1 cellular context compared by ENCODE assay signal in genomic region chr2:25119263-25119662, GRCh38.
TF ChIP-seq lines count a peak whose summit lies in the region.

No MANE protein-coding gene starts in this region.

TF ChIP-seq in HepG2, 621 proteins besides CTCF, POLR2A, EP300 and RAD21 (continued from another document):
- TF ChIP-seq STAG1 (CRISPR knock-in tag; IDR thresholded peaks at IDR 0.05) (no peak), YEATS4 (CRISPR knock-in tag; IDR thresholded peaks at IDR 0.05; ENCODE audit: borderline replicate concordance) (no peak), THAP9 (CRISPR knock-in tag; IDR thresholded peaks at IDR 0.05; ENCODE audit: borderline replicate concordance) (no peak), ATF4 (CRISPR knock-in tag; IDR thresholded peaks at IDR 0.05) (no peak), ZNF781 (CRISPR knock-in tag; IDR thresholded peaks at IDR 0.05; ENCODE audit: borderline replicate concordance, not compliant biosample characterization) (no peak), DR1 (CRISPR knock-in tag; IDR thresholded peaks at IDR 0.05) (no peak), ZMYM4 (CRISPR knock-in tag; IDR thresholded peaks at IDR 0.05) (no peak), RARA (CRISPR knock-in tag; IDR thresholded peaks at IDR 0.05) (no peak), ATF7 (IDR thresholded peaks at IDR 0.05) (no peak), ATF7 (CRISPR knock-in tag; IDR thresholded peaks at IDR 0.05) (no peak), CEBPG (CRISPR knock-in tag; IDR thresholded peaks at IDR 0.05) (no peak), ZNF326 (CRISPR knock-in tag; IDR thresholded peaks at IDR 0.05; ENCODE audit: borderline replicate concordance) (no peak), SOX6 (IDR thresholded peaks at IDR 0.05) (no peak), SOX6 (CRISPR knock-in tag; IDR thresholded peaks at IDR 0.05) (no peak), ARID2 (CRISPR knock-in tag; IDR thresholded peaks at IDR 0.05; ENCODE audit: borderline replicate concordance) (no peak)
- TF ChIP-seq, protein P1, sequence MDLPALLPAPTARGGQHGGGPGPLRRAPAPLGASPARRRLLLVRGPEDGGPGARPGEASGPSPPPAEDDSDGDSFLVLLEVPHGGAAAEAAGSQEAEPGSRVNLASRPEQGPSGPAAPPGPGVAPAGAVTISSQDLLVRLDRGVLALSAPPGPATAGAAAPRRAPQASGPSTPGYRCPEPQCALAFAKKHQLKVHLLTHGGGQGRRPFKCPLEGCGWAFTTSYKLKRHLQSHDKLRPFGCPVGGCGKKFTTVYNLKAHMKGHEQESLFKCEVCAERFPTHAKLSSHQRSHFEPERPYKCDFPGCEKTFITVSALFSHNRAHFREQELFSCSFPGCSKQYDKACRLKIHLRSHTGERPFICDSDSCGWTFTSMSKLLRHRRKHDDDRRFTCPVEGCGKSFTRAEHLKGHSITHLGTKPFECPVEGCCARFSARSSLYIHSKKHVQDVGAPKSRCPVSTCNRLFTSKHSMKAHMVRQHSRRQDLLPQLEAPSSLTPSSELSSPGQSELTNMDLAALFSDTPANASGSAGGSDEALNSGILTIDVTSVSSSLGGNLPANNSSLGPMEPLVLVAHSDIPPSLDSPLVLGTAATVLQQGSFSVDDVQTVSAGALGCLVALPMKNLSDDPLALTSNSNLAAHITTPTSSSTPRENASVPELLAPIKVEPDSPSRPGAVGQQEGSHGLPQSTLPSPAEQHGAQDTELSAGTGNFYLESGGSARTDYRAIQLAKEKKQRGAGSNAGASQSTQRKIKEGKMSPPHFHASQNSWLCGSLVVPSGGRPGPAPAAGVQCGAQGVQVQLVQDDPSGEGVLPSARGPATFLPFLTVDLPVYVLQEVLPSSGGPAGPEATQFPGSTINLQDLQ (CRISPR knock-in tag; IDR thresholded peaks at IDR 0.05) = no peak
TF ChIP-seq in HepG2: peak in this region for 0.
